Comparison of ENCODE assay signal across 26 cellular contexts in genomic region chr11:126164781-126165180, GRCh38.
"Had no signal": no experiment of that assay in that cellular context is flagged by ENCODE, and none has a peak within 500 bp of the region (broad histone marks: within the 10 kb centered on the region; RNA-seq: fewer than 3 reads in every experiment).

No MANE protein-coding gene starts in this region.

- H3K4me3 ChIP-seq: adrenal gland, coronary artery, heart left ventricle, lung, right lobe of liver, testis, upper lobe of left lung had no signal

- H3K4me3 Mint-ChIP-seq: activated B cell treated with CpG ODN at 0.5 μM for 24 hours; activated CD4-positive, alpha-beta T cell treated with anti-CD3 and anti-CD28 coated beads for 36 hours; activated naive CD8-positive, alpha-beta T cell; activated T-cell treated with anti-CD3 and anti-CD28 coated beads, Interleukin-2, amount 50 U/mL, for 24 hours; naive thymus-derived CD8-positive, alpha-beta T cell; stimulated activated naive B cell treated with anti-CD40 and anti-IgM and Interleukin-4, amounts not matched to agents 10 μg/mL and 1 μg/mL and 100 μg/mL, for 72 hours; T-helper 1 cell treated with Interleukin-12 subunit alpha and Interleukin-12 subunit beta and Interleukin-4 antibody, amounts not matched to agents 30 μg/mL and 1 μg/mL, for 36 hours had no signal

- H3K9ac ChIP-seq: parathyroid adenoma had no signal

- H3K27me3 Mint-ChIP-seq: activated CD4-positive, alpha-beta T cell treated with anti-CD3 and anti-CD28 coated beads for 36 hours; activated naive CD8-positive, alpha-beta T cell had no signal

- H3K4me1 Mint-ChIP-seq: activated B cell treated with CpG ODN at 0.5 μM for 24 hours; activated CD4-positive, alpha-beta T cell treated with anti-CD3 and anti-CD28 coated beads for 36 hours; naive thymus-derived CD8-positive, alpha-beta T cell; stimulated activated naive B cell treated with anti-CD40 and anti-IgM and Interleukin-4, amounts not matched to agents 10 μg/mL and 1 μg/mL and 100 μg/mL, for 72 hours had no signal

- H3K27me3 ChIP-seq: adrenal gland, heart left ventricle, right lobe of liver, testis, upper lobe of left lung had no signal

- H3K4me1 ChIP-seq: adrenal gland, heart left ventricle, parathyroid adenoma, right lobe of liver, testis, upper lobe of left lung had no signal

- H2AFZ ChIP-seq: parathyroid adenoma had no signal

- H3K27ac Mint-ChIP-seq: activated B cell treated with CpG ODN at 0.5 μM for 24 hours; activated CD4-positive, alpha-beta T cell treated with anti-CD3 and anti-CD28 coated beads for 36 hours; activated naive CD8-positive, alpha-beta T cell; activated T-cell treated with anti-CD3 and anti-CD28 coated beads, Interleukin-2, amount 50 U/mL, for 24 hours; activated T-helper 2 cell treated with anti-CD3 and anti-CD28 coated beads, Interferon-gamma antibody, Interleukin-2, Interleukin-4, amounts not matched to agents 10 μg/mL and 5 μg/mL and 100 μg/mL, durations not matched to agents 14 hours and 24 hours and 36 hours; naive thymus-derived CD8-positive, alpha-beta T cell; stimulated activated naive B cell treated with anti-CD40 and anti-IgM and Interleukin-4, amounts not matched to agents 10 μg/mL and 1 μg/mL and 100 μg/mL, for 72 hours; T-helper 1 cell treated with Interleukin-12 subunit alpha and Interleukin-12 subunit beta and Interleukin-4 antibody, amounts not matched to agents 30 μg/mL and 1 μg/mL, for 36 hours had no signal

- DNase-seq: activated B cell treated with CpG ODN at 0.5 μM for 24 hours; activated CD4-positive, alpha-beta T cell treated with anti-CD3 and anti-CD28 coated beads for 36 hours; activated CD4-positive, alpha-beta T cell treated with anti-CD3 and anti-CD28 coated beads, Interleukin-2, amount 50 U/mL, for 4 hours; activated CD8-positive, alpha-beta memory T cell treated with anti-CD3 and anti-CD28 coated beads for 24 hours; activated CD8-positive, alpha-beta memory T cell treated with anti-CD3 and anti-CD28 coated beads, Interleukin-2, amount 50 U/mL, for 4 hours; activated naive CD4-positive, alpha-beta T cell; activated T-cell treated with anti-CD3 and anti-CD28 coated beads, Interleukin-2, amount 50 U/mL, for 24 hours; adrenal gland; heart left ventricle; naive thymus-derived CD8-positive, alpha-beta T cell; small intestine; stimulated activated CD4-positive, alpha-beta T cell treated with anti-CD3 and anti-CD28 coated beads, Interleukin-15, amount 100 ng/mL, for 24 hours; stimulated activated CD4-positive, alpha-beta T cell treated with anti-CD3 and anti-CD28 coated beads, Interleukin-2, amount 100 ng/mL, for 48 hours; stimulated activated CD8-positive, alpha-beta memory T cell treated with anti-CD3 and anti-CD28 coated beads, Interleukin-4, amount 100 ng/mL, for 48 hours; stimulated activated naive B cell treated with anti-CD40 and anti-IgM and Interleukin-4, amounts not matched to agents 10 μg/mL and 1 μg/mL and 100 μg/mL, for 72 hours; T1000; testis; upper lobe of left lung had no signal

- H3K27ac ChIP-seq: adrenal gland, coronary artery, parathyroid adenoma, right lobe of liver, testis, upper lobe of left lung had no signal

- H3K9me3 ChIP-seq: adrenal gland, heart left ventricle, right lobe of liver, testis, upper lobe of left lung had no signal

- ATAC-seq: activated CD4-positive, alpha-beta T cell treated with anti-CD3 and anti-CD28 coated beads for 36 hours; heart left ventricle; left lobe of liver; naive thymus-derived CD8-positive, alpha-beta T cell; right lobe of liver; stimulated activated naive B cell treated with anti-CD40 and anti-IgM and Interleukin-4, amounts not matched to agents 10 μg/mL and 1 μg/mL and 100 μg/mL, for 72 hours had no signal

- H3K36me3 Mint-ChIP-seq: activated naive CD8-positive, alpha-beta T cell; naive thymus-derived CD8-positive, alpha-beta T cell; stimulated activated naive B cell treated with anti-CD40 and anti-IgM and Interleukin-4, amounts not matched to agents 10 μg/mL and 1 μg/mL and 100 μg/mL, for 72 hours had no signal

- H3K9me3 Mint-ChIP-seq: activated B cell treated with CpG ODN at 0.5 μM for 24 hours; activated T-cell treated with anti-CD3 and anti-CD28 coated beads, Interleukin-2, amount 50 U/mL, for 24 hours; activated T-helper 2 cell treated with anti-CD3 and anti-CD28 coated beads, Interferon-gamma antibody, Interleukin-2, Interleukin-4, amounts not matched to agents 10 μg/mL and 5 μg/mL and 100 μg/mL, durations not matched to agents 14 hours and 24 hours and 36 hours; naive thymus-derived CD8-positive, alpha-beta T cell; stimulated activated naive B cell treated with anti-CD40 and anti-IgM and Interleukin-4, amounts not matched to agents 10 μg/mL and 1 μg/mL and 100 μg/mL, for 72 hours; T-helper 1 cell treated with Interleukin-12 subunit alpha and Interleukin-12 subunit beta and Interleukin-4 antibody, amounts not matched to agents 30 μg/mL and 1 μg/mL, for 36 hours had no signal

- H3K36me3 ChIP-seq: adrenal gland, heart left ventricle, right lobe of liver, upper lobe of left lung had no signal
